ENCODE assay signal across 8 cellular contexts in the genomic region with DNA sequence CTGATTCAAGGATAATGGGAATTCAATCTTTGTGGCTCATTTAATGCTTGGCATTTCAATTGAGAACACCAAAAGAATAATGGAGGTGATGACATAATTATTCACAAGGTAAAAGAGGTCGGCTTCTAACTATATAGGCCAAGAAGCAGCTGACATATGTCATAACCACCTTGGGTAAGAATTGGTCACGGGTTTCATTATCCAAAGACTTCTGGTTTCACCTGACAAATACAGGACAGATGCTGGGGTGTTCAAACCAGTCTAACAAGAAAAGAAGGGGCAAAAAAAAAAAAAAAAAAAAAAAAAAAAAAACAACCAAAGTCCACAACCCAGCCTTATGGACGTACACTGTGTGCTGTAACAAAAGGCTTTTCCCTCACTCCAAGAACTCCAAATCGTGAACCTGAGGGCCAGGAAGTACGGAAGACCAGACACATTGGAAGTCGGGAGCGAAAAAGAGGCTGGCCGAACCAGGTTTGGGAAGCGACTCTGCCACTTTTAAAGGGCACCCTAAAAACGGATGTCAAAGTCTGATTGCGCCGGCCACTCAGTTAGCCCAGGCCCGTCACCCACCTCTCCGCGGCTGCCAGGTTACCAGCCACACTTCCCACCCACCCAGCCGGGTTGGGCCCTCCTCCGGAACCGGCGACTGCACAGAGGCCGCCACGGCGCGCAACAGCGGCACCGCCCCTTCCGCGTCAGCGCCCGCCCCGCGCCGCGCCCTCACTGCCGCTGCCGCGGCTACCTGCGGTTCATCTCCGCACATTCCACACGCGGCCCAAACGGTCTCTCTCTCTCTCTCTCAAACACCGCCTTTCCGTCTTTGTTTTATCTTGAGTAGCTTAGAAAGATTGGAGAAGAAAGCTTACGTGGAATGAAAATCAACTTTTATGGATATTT. TPM values are rescaled to one million over a fixed set of nuclear protein-coding genes. Genes with fewer than 3 reads are reported as not detected.
A peak's percentile ranks its signal among the peaks of the same experiment; 100 is the strongest.
DNase-seq lines count a peak whose midpoint lies in the region; ATAC-seq lines count a peak whose summit lies in the region.

A gene with protein sequence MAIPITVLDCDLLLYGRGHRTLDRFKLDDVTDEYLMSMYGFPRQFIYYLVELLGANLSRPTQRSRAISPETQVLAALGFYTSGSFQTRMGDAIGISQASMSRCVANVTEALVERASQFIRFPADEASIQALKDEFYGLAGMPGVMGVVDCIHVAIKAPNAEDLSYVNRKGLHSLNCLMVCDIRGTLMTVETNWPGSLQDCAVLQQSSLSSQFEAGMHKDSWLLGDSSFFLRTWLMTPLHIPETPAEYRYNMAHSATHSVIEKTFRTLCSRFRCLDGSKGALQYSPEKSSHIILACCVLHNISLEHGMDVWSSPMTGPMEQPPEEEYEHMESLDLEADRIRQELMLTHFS (minus strand): TSS at position 677 of the 900 bp plus-strand sequence. CDS start 990 bp downstream, outside the sequence.

- peaks cover 7% of the 10 kb centered on the region for H3K36me3 Mint-ChIP-seq in activated CD8-positive, alpha-beta memory T cell treated with anti-CD3 and anti-CD28 coated beads, Interleukin-2, amount 10 ng/mL, durations not matched to agents 7 days and 5 days

- peak within 1 kb of the TSS; percentile 98 for H3K9ac ChIP-seq in endocrine pancreas (ENCODE audit: control insufficient read depth, insufficient read depth, low read length)

- CTCF ChIA-PET in activated CD8-positive, alpha-beta memory T cell treated with anti-CD3 and anti-CD28 coated beads, Interleukin-2, amount 10 ng/mL, durations not matched to agents 7 days and 5 days (lab: Charles Lee): interaction anchor here (0.9 to 4.4 kb wide), 18 partner anchors 9 to 452 kb away, joined by 3 to 35 read pairs (median 8); a partner anchor contains a TSS

- no peaks in the 10 kb centered on the region for H3K9me3 ChIP-seq in endocrine pancreas (ENCODE audit: control insufficient read depth, low read length)

- no peaks in the 10 kb centered on the region for H3K27me3 Mint-ChIP-seq in activated CD8-positive, alpha-beta memory T cell treated with anti-CD3 and anti-CD28 coated beads, Interleukin-2, amount 10 ng/mL, durations not matched to agents 7 days and 5 days

- H3K4me3 Mint-ChIP-seq in activated CD8-positive, alpha-beta memory T cell treated with anti-CD3 and anti-CD28 coated beads, Interleukin-2, amount 10 ng/mL, durations not matched to agents 7 days and 5 days: peak within 1 kb of the TSS; percentile 89

- peak; percentile 90 for ATAC-seq in GM19467 (IDR thresholded peaks at IDR 0.05; ENCODE audit: unreplicated experiment)
- peak; percentile 97 for ATAC-seq in activated CD8-positive, alpha-beta memory T cell treated with anti-CD3 and anti-CD28 coated beads, Interleukin-2, amount 10 ng/mL, durations not matched to agents 7 days and 5 days

- no peaks in the 10 kb centered on the region for H3K27me3 ChIP-seq in endocrine pancreas (ENCODE audit: control insufficient read depth, insufficient read depth, low read length)

- H3K4me3 ChIP-seq in endocrine pancreas (ENCODE audit: control insufficient read depth, insufficient read depth, low read length): peak within 1 kb of the TSS; percentile 86

- no peaks in the 10 kb centered on the region for H3K36me3 ChIP-seq in endocrine pancreas (ENCODE audit: control insufficient read depth, insufficient read depth, low read length)

- H3K27ac Mint-ChIP-seq in activated CD8-positive, alpha-beta memory T cell treated with anti-CD3 and anti-CD28 coated beads, Interleukin-2, amount 10 ng/mL, durations not matched to agents 7 days and 5 days: peak within 1 kb of the TSS; percentile 99

- DNase-seq in CMK (ENCODE audit: low read depth) (peak; percentile 62), HPDE6-E6E7 (ENCODE audit: extremely low spot score) (peak; percentile 74), NK-92 (lab: John Stamatoyannopoulos, UW; ENCODE audit: unreplicated experiment) (peak; percentile 31), mesenteric fat pad (ENCODE audit: low spot score) (peak; percentile 96)
- peak; percentile 94 for DNase-seq in activated CD8-positive, alpha-beta memory T cell treated with anti-CD3 and anti-CD28 coated beads, Interleukin-2, amount 10 ng/mL, durations not matched to agents 7 days and 5 days
- DNase-seq in stimulated activated CD8-positive, alpha-beta memory T cell treated with anti-CD3 and anti-CD28 coated beads, Interleukin-15, amount 100 ng/mL, for 1 hour (ENCODE audit: low read depth): peak; percentile 77

- peaks cover 41% of the 10 kb centered on the region for H3K4me1 Mint-ChIP-seq in activated CD8-positive, alpha-beta memory T cell treated with anti-CD3 and anti-CD28 coated beads, Interleukin-2, amount 10 ng/mL, durations not matched to agents 7 days and 5 days

- no peaks in the 10 kb centered on the region for H3K9me3 Mint-ChIP-seq in activated CD8-positive, alpha-beta memory T cell treated with anti-CD3 and anti-CD28 coated beads, Interleukin-2, amount 10 ng/mL, durations not matched to agents 7 days and 5 days (ENCODE audit: low read depth)

- peaks cover 5% of the 10 kb centered on the region for H3K4me1 ChIP-seq in endocrine pancreas (ENCODE audit: control insufficient read depth, insufficient read depth, low read length)

RNA-seq across cellular contexts. Expression of the gene that starts here (rescaled TPM):
- 1 to 10 TPM; 5.9 to 6.6 TPM for total RNA-seq in activated CD8-positive, alpha-beta memory T cell treated with anti-CD3 and anti-CD28 coated beads, Interleukin-2, amount 10 ng/mL, durations not matched to agents 7 days and 5 days
- total RNA-seq in mesenteric fat pad: 4.9 TPM

Comparison
In these comparisons a context has a peak if more than half of its experiments do, and no peak if none do; other contexts are left out.
1. Peak in every context shown above with its lines: DNase-seq, ATAC-seq and H3K4me3 ChIP-seq.
2. DNase-seq: peak in every context shown above with its lines; median percentile 96 in mesenteric fat pad; 94 in activated CD8-positive, alpha-beta memory T cell treated with anti-CD3 and anti-CD28 coated beads, Interleukin-2, amount 10 ng/mL, durations not matched to agents 7 days and 5 days; 77 in stimulated activated CD8-positive, alpha-beta memory T cell treated with anti-CD3 and anti-CD28 coated beads, Interleukin-15, amount 100 ng/mL, for 1 hour; 74 in HPDE6-E6E7; 62 in CMK; 31 in NK-92.